In genomic region chr10:2980116-2980515, GRCh38 we compare ENCODE assay signal across 18 cellular contexts.
DNase-seq lines count a peak whose midpoint lies in the region; ATAC-seq, FAIRE-seq and TF ChIP-seq lines count a peak whose summit lies in the region.
"Had no signal": no experiment of that assay in that cellular context is flagged by ENCODE, and none has a peak within 500 bp of the region (broad histone marks: within the 10 kb centered on the region; RNA-seq: fewer than 3 reads in every experiment).

No MANE protein-coding gene starts in this region.

- H3K36me3 ChIP-seq in GM23338 (ENCODE audit: insufficient read depth) (no peaks in the 10 kb centered on the region), MG63 (no peaks in the 10 kb centered on the region)
- H3K36me3 ChIP-seq: heart left ventricle, right atrium auricular region, suprapubic skin had no signal

- H3K4me1 ChIP-seq in A549 (peaks cover 14% of the 10 kb centered on the region), GM23338 (ENCODE audit: insufficient read depth) (0 out of 2 replicates have a peak, but pooled peaks cover 5% of the 10 kb centered on the region)
- H3K4me1 ChIP-seq: heart left ventricle, right atrium auricular region, suprapubic skin had no signal

- peaks cover 4% of the 10 kb centered on the region for H3K27me3 Mint-ChIP-seq in GM23338 (ENCODE audit: insufficient read depth, low read depth, poor library complexity)

- CTCF ChIA-PET in A549 (lab: Yijun Ruan, JAX), result interaction anchor here (1.0 to 3.4 kb wide), 2 partner anchors 28 to 51 kb away, joined by 3 to 26 read pairs; no protein-coding TSS in a partner anchor

- TF ChIP-seq EP300 in A549 (IDR thresholded peaks at IDR 0.05), result no peak

- H3K4me1 Mint-ChIP-seq in GM23338, result peaks cover 4% of the 10 kb centered on the region; the same call in 1 of the 3 replicates

- H3F3A ChIP-seq in GM23338 (replicated peaks; ENCODE audit: low read depth), result no peaks in the 10 kb centered on the region

- DNase-seq in A549 (ENCODE audit: low read depth in 1 of 2, low spot score in 1 of 2) (no peak), GM23338 (ENCODE audit: low spot score) (no peak), astrocyte of the spinal cord (ENCODE audit: low read depth, low spot score) (peak; percentile 54), medulla oblongata (ENCODE audit: extremely low spot score) (peak; percentile 42), MG63 (no peak), NCI-H526 (lab: John Stamatoyannopoulos, UW) (no peak)
- DNase-seq in central memory CD4-positive, alpha-beta T cell, result no peak
- DNase-seq: activated CD4-positive, alpha-beta T cell treated with anti-CD3 and anti-CD28 coated beads for 1 hour; activated CD8-positive, alpha-beta memory T cell treated with anti-CD3 and anti-CD28 coated beads for 24 hours; activated naive CD4-positive, alpha-beta T cell treated with anti-CD3 and anti-CD28 coated beads for 36 hours; activated T-cell treated with anti-CD3 and anti-CD28 coated beads, Interleukin-2, amount 50 U/mL, for 48 hours; heart left ventricle; NCI-H1092; NCI-H2029 treated with DMSO at 0.1 percent for 48 hours; NCI-H446 had no signal

- FAIRE-seq in A549 (lab: Jason Lieb, UNC), result no peak

- no peaks in the 10 kb centered on the region for H3K9me2 ChIP-seq in GM23338 (ENCODE audit: insufficient read depth)

- H3K4me3 Mint-ChIP-seq in GM23338, result no peak overlapping the region
- H3K4me3 Mint-ChIP-seq: activated naive CD4-positive, alpha-beta T cell treated with anti-CD3 and anti-CD28 coated beads for 36 hours had no signal

- H3K9me3 Mint-ChIP-seq in GM23338, result no peaks in the 10 kb centered on the region
- H3K9me3 Mint-ChIP-seq: activated naive CD4-positive, alpha-beta T cell treated with anti-CD3 and anti-CD28 coated beads for 36 hours had no signal

- no peak for TF ChIP-seq RAD21 in A549 (conservative IDR thresholded peaks at IDR 0.05 in 1 of 2, IDR thresholded peaks at IDR 0.05 in 1 of 2)

- POLR2A ChIA-PET in A549 (lab: Yijun Ruan, JAX), result no interaction called here

- no peak for TF ChIP-seq CTCF in A549 (IDR thresholded peaks at IDR 0.05)
- no peak for TF ChIP-seq CTCF in GM23338 (conservative IDR thresholded peaks at IDR 0.05; ENCODE audit: low read depth in 2 of 2)
- no peak for TF ChIP-seq CTCF in astrocyte of the spinal cord (IDR thresholded peaks at IDR 0.05; ENCODE audit: low read depth, low read length)

- no peak for TF ChIP-seq POLR2A in A549 (IDR thresholded peaks at IDR 0.05; ENCODE audit: low read length)

- ATAC-seq in A549 (no peak), GM23338 (no peak), HG02642 (IDR thresholded peaks at IDR 0.05; ENCODE audit: poor library complexity, unreplicated experiment) (no peak)
- ATAC-seq: heart left ventricle had no signal

- no peak overlapping the region for H3K4me2 ChIP-seq in A549
- H3K4me2 ChIP-seq in GM23338, result no peak overlapping the region

- H3K27me3 ChIP-seq in GM23338 (ENCODE audit: insufficient read depth), result no peaks in the 10 kb centered on the region
- H3K27me3 ChIP-seq in MG63, result no peaks in the 10 kb centered on the region
- H3K27me3 ChIP-seq: right atrium auricular region, suprapubic skin had no signal

- 93% methylated on average over 5 of the region's 5 CpGs for WGBS in A549 (ENCODE audit: missing lambda C conversion rate)

- H3K79me2 ChIP-seq in GM23338 (replicated peaks; ENCODE audit: insufficient read depth), result no peaks in the 10 kb centered on the region

- no peaks in the 10 kb centered on the region for H3K9me3 ChIP-seq in A549
- H3K9me3 ChIP-seq in MG63, result no peaks in the 10 kb centered on the region
- H3K9me3 ChIP-seq: heart left ventricle, right atrium auricular region, suprapubic skin had no signal

- H3K27ac ChIP-seq in A549 (peak overlapping the region; percentile 32 to 67; a peak in 5 of 6 replicates), GM23338 (ENCODE audit: low read depth) (no peak overlapping the region)
- H3K27ac ChIP-seq: heart left ventricle, right atrium auricular region, suprapubic skin had no signal

- no peak overlapping the region for H3K27ac Mint-ChIP-seq in GM23338
- H3K27ac Mint-ChIP-seq: activated naive CD4-positive, alpha-beta T cell treated with anti-CD3 and anti-CD28 coated beads for 36 hours had no signal

- no peaks in the 10 kb centered on the region for H4K20me1 ChIP-seq in GM23338 (replicated peaks; ENCODE audit: insufficient read depth)

- H2AFZ ChIP-seq in GM23338, result 0 out of 2 replicates have a peak overlapping the region, but pooled peaks have one; percentile 23

- H3K4me3 ChIP-seq in A549, result no peak overlapping the region
- no peak overlapping the region for H3K4me3 ChIP-seq in GM23338
- no peak overlapping the region for H3K4me3 ChIP-seq in astrocyte of the spinal cord (ENCODE audit: low read depth, low read length)
- H3K4me3 ChIP-seq in MG63, result no peak overlapping the region
- H3K4me3 ChIP-seq: heart left ventricle, right atrium auricular region, suprapubic skin had no signal

- in situ Hi-C loops in astrocyte of the spinal cord (cut with HindIII; ENCODE audit: low sequenced_read_pairs), result no loop called here

- no peaks in the 10 kb centered on the region for H3K36me3 Mint-ChIP-seq in GM23338 (ENCODE audit: low read depth)

TF ChIP-seq in A549, 52 proteins besides CTCF, POLR2A, EP300 and RAD21 (continues in another document):
- TF ChIP-seq POLR2AphosphoS2 (conservative IDR thresholded peaks at IDR 0.05; ENCODE audit: low read length) (no peak), ZFP36 (IDR thresholded peaks at IDR 0.05; ENCODE audit: borderline replicate concordance, partially characterized antibody) (no peak), ZSCAN20 (CRISPR knock-in tag; IDR thresholded peaks at IDR 0.05) (no peak), NPAS2 (CRISPR knock-in tag; IDR thresholded peaks at IDR 0.05; ENCODE audit: borderline replicate concordance) (no peak), MAFK (IDR thresholded peaks at IDR 0.05; ENCODE audit: partially characterized antibody) (no peak), JUN (IDR thresholded peaks at IDR 0.05) (no peak), REST (IDR thresholded peaks at IDR 0.05) (no peak), ZC3H11A (IDR thresholded peaks at IDR 0.05) (no peak)

TF ChIP-seq in GM23338, 12 proteins besides CTCF, POLR2A, EP300 and RAD21:
- TF ChIP-seq ZNF331 (CRISPR knock-in tag; IDR thresholded peaks at IDR 0.05; ENCODE audit: low read depth) (no peak), ZNF114 (CRISPR knock-in tag; IDR thresholded peaks at IDR 0.05) (no peak), CREB1 (CRISPR knock-in tag; IDR thresholded peaks at IDR 0.05; ENCODE audit: low read depth) (no peak), STAT1 (IDR thresholded peaks at IDR 0.05; ENCODE audit: unreplicated experiment) (no peak), REST (IDR thresholded peaks at IDR 0.05; ENCODE audit: unreplicated experiment) (no peak), NANOG (IDR thresholded peaks at IDR 0.05; ENCODE audit: borderline replicate concordance) (no peak), POLR2AphosphoS5 (IDR thresholded peaks at IDR 0.05; ENCODE audit: low read depth) (no peak), EZH2phosphoT487 (IDR thresholded peaks at IDR 0.05; ENCODE audit: unreplicated experiment) (no peak)

Comparison
In these comparisons a context has a peak if more than half of its experiments do, and no peak if none do; other contexts are left out.
1. DNase-seq: peak in astrocyte of the spinal cord (single experiment) and medulla oblongata (single experiment); none in A549 (0 of 2), GM23338 (single experiment), MG63 (single experiment), NCI-H526 (0 of 2) and central memory CD4-positive, alpha-beta T cell (single experiment).